Comparison of ENCODE assay signal across 1 cellular context in genomic region chr16:69820926-69821541, GRCh38.
TF ChIP-seq lines count a peak whose summit lies in the region.

No MANE protein-coding gene starts in this region.

TF ChIP-seq in SK-N-SH, 30 proteins besides CTCF, POLR2A, EP300 and RAD21 (continued from another document):
- peak; percentile 30; the same call in 1 of the 2 replicates for TF ChIP-seq TAF1 (IDR thresholded peaks at IDR 0.05; ENCODE audit: borderline replicate concordance, low read depth, low read length)
- peak; percentile 79 for TF ChIP-seq TCF12 (IDR thresholded peaks at IDR 0.05)
